Comparison of ENCODE assay signal across 1 cellular context in the genomic region with DNA sequence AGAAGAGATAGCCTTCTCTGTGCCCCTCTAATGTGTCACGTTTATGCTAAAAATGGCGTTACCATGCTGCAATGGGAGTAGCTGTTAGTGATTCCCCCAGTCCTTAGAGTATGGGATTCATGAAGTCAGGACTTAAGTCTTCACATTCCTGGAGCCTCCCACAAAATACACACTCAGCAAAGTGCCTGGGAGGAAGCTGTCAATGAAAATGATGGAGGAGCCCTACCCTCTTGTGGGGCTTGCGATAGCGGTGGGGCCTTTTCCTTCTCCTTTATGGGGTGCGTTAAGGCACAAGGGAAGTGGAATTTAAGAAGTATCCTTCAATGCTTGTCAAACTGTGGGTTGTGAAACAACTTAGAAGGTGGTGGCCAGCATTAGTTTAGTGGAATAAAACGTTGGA.
TF ChIP-seq lines count a peak whose summit lies in the region.

No MANE protein-coding gene starts in this region.

TF ChIP-seq in HEK293T, 16 proteins besides CTCF, POLR2A, EP300 and RAD21 (continued from another document):
- TF ChIP-seq, protein P1, sequence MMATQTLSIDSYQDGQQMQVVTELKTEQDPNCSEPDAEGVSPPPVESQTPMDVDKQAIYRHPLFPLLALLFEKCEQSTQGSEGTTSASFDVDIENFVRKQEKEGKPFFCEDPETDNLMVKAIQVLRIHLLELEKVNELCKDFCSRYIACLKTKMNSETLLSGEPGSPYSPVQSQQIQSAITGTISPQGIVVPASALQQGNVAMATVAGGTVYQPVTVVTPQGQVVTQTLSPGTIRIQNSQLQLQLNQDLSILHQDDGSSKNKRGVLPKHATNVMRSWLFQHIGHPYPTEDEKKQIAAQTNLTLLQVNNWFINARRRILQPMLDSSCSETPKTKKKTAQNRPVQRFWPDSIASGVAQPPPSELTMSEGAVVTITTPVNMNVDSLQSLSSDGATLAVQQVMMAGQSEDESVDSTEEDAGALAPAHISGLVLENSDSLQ (IDR thresholded peaks at IDR 0.05) = no peak
- no peak for TF ChIP-seq ZNF384 (IDR thresholded peaks at IDR 0.05)
- TF ChIP-seq ARNT (IDR thresholded peaks at IDR 0.05) = no peak
- no peak for TF ChIP-seq SUZ12 (IDR thresholded peaks at IDR 0.05)
- TF ChIP-seq LEF1 (IDR thresholded peaks at IDR 0.05; ENCODE audit: borderline replicate concordance) = no peak
